10 cellular contexts compared by ENCODE assay signal in the genomic region with DNA sequence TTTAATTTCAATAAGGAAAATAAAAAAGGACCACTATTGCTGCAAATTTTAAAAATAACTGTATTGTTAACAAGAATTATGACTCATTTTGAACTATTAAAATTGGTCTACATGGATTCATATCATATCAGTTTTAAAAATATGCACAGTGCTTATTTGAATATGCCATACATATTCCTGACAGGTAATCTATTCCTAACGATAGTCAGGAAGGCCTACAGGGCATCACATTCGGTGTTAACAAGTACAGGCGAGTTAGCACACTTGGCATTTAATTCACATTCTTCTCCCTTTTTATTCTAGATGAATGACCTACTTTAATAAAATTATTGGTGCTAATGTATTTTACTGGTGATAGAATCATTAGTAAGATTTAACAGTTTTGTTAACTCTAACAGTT.
"Had no signal": no experiment of that assay in that cellular context is flagged by ENCODE, and none has a peak within 500 bp of the region (broad histone marks: within the 10 kb centered on the region; RNA-seq: fewer than 3 reads in every experiment).

No MANE protein-coding gene starts in this region.

- H3K4me2 ChIP-seq: KMS-11 had no signal

- ATAC-seq: HCT116, HepG2 had no signal

- H3K27ac ChIP-seq: GM23248, HL-60, KMS-11 had no signal

- H3K4me1 ChIP-seq: HAP-1 had no signal

- H3K4me3 ChIP-seq: GM23248, HAP-1 had no signal

- H3K9ac ChIP-seq: GM23248, KMS-11 had no signal

- H3K36me3 ChIP-seq: HAP-1 had no signal

- DNase-seq: GM23248, GOT3, H7, HFFc6, KBM-7 had no signal

- H2AFZ ChIP-seq: GM23248 had no signal

- H3K9me3 ChIP-seq: HAP-1 had no signal
